ENCODE assay signal across 10 cellular contexts in genomic region chr5:74212336-74212735, GRCh38.
DNase-seq lines count a peak whose midpoint lies in the region; TF ChIP-seq lines count a peak whose summit lies in the region.
"Had no signal": no experiment of that assay in that cellular context is flagged by ENCODE, and none has a peak within 500 bp of the region (broad histone marks: within the 10 kb centered on the region; RNA-seq: fewer than 3 reads in every experiment).

No MANE protein-coding gene starts in this region.

- CTCF ChIA-PET in HEK293 (lab: Yijun Ruan, JAX): interaction anchor here (0.6 to 1.7 kb wide), 31 partner anchors 8 to 442 kb away, joined by 3 to 10 read pairs (median 3); no protein-coding TSS in a partner anchor

- TF ChIP-seq POLR2A in vagina (IDR thresholded peaks at IDR 0.05): no peak

- H3K36me3 ChIP-seq in HEK293 (ENCODE audit: control insufficient read depth in 2 of 2, insufficient read depth in 1 of 2, low read length in 2 of 2) (no peaks in the 10 kb centered on the region), vagina (no peaks in the 10 kb centered on the region)
- H3K36me3 ChIP-seq: thyroid gland had no signal

- no peak overlapping the region for H3K4me3 ChIP-seq in HEK293 (ENCODE audit: low read depth, low read length)
- no peak overlapping the region for H3K4me3 ChIP-seq in vagina
- H3K4me3 ChIP-seq: thyroid gland had no signal

- DNase-seq in SK-N-DZ (ENCODE audit: low spot score) (peak; percentile 33), iPS-NIHi11 (ENCODE audit: low spot score) (peak; percentile 61), posterior cingulate gyrus (no peak), HuH-7.5 (ENCODE audit: low spot score) (no peak), vagina (ENCODE audit: extremely low spot score in 2 of 2) (no peak)
- no peak for DNase-seq in activated naive CD4-positive, alpha-beta T cell (lab: John Stamatoyannopoulos, UW)
- DNase-seq: retina, thyroid gland had no signal

- H3K4me1 ChIP-seq in HEK293 (ENCODE audit: control insufficient read depth, insufficient read depth, low read length): no peaks in the 10 kb centered on the region; the same call in 1 of the 2 replicates
- H3K4me1 ChIP-seq in vagina: no peaks in the 10 kb centered on the region
- H3K4me1 ChIP-seq: thyroid gland had no signal

- H3K9me3 ChIP-seq in HEK293 (ENCODE audit: control insufficient read depth, insufficient read depth, low read depth, low read length): no peaks in the 10 kb centered on the region
- H3K9me3 ChIP-seq in vagina: no peaks in the 10 kb centered on the region
- H3K9me3 ChIP-seq: thyroid gland had no signal

- intact Hi-C loops in posterior cingulate gyrus (cut with DNase I) (no loop called here), vagina (cut with DNase I) (no loop called here)

- H3K27ac ChIP-seq in C4-2B (no peak overlapping the region), HEK293 (ENCODE audit: extremely low read depth, low read depth, low read length) (no peak overlapping the region), vagina (no peak overlapping the region)
- H3K27ac ChIP-seq: thyroid gland had no signal

- peak; percentile 33 for TF ChIP-seq CTCF in C4-2B (conservative IDR thresholded peaks at IDR 0.05)
- TF ChIP-seq CTCF in HEK293 (tag by site-specific recombination; IDR thresholded peaks at IDR 0.05): no peak
- TF ChIP-seq CTCF in vagina (IDR thresholded peaks at IDR 0.05): no peak

- POLR2A ChIA-PET in HEK293 (lab: Yijun Ruan, JAX): interaction anchor here (0.9 kb wide), 1 partner anchor 428 kb away, joined by 7 read pairs; the partner anchor contains the start of gene ENC1

- no peaks in the 10 kb centered on the region for H3K27me3 ChIP-seq in vagina
- H3K27me3 ChIP-seq: thyroid gland had no signal

TF ChIP-seq in HEK293, 187 proteins besides CTCF, POLR2A, EP300 and RAD21:
- TF ChIP-seq RBAK (tag by site-specific recombination; IDR thresholded peaks at IDR 0.05) (no peak), ZNF654 (tag by site-specific recombination; IDR thresholded peaks at IDR 0.05; ENCODE audit: low read depth) (peak; percentile 41; the same call in 1 of the 2 replicates)

Comparison
In these comparisons a context has a peak if more than half of its experiments do, and no peak if none do; other contexts are left out.
1. DNase-seq: peak in SK-N-DZ (single experiment) and iPS-NIHi11 (single experiment); none in posterior cingulate gyrus (0 of 10), HuH-7.5 (single experiment), vagina (0 of 2) and activated naive CD4-positive, alpha-beta T cell (0 of 4).